22 cellular contexts compared by ENCODE assay signal in the genomic region with DNA sequence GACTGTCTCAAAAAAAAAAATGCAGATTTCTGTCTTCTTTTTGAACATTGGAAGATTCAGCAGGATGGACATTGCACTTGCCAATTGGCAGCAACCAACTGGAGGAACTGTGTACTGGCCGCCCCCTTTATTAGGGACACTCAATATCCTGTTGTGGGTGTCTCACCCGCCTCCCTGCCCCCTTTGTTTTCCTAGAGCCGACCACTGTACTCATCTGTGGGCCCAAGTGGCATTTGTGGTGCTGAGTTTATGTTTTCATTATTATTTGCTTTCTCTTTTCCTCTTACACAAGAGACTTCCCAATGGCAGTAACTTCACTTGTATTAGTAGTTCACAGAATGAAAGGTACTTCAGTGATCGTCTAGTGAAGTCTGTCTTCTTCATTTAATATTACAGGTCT.
"Had no signal": no experiment of that assay in that cellular context is flagged by ENCODE, and none has a peak within 500 bp of the region (broad histone marks: within the 10 kb centered on the region; RNA-seq: fewer than 3 reads in every experiment).

No MANE protein-coding gene starts in this region.

- H3K4me3 ChIP-seq: gastroesophageal sphincter, ovary, right atrium auricular region, sigmoid colon, skin epidermis, stomach, thoracic aorta had no signal

- H3K27ac ChIP-seq: neutrophil, ovary, right atrium auricular region, sigmoid colon, skin epidermis, stomach, thoracic aorta had no signal

- H3K4me1 Mint-ChIP-seq: immature natural killer cell had no signal

- H3K27me3 ChIP-seq: gastroesophageal sphincter, ovary, right atrium auricular region, sigmoid colon, stomach had no signal

- H3K9me3 ChIP-seq: gastroesophageal sphincter, neutrophil, ovary, right atrium auricular region, sigmoid colon, stomach, thoracic aorta had no signal

- H3K9me3 Mint-ChIP-seq: immature natural killer cell; naive B cell; stimulated activated naive B cell treated with anti-CD40 and anti-IgM and Interleukin-4, amounts not matched to agents 10 μg/mL and 1 μg/mL and 100 μg/mL, for 72 hours; type B pancreatic cell had no signal

- H3K36me3 Mint-ChIP-seq: immature natural killer cell; stimulated activated naive B cell treated with anti-CD40 and anti-IgM and Interleukin-4, amounts not matched to agents 10 μg/mL and 1 μg/mL and 100 μg/mL, for 72 hours had no signal

- H3K27me3 Mint-ChIP-seq: type B pancreatic cell had no signal

- DNase-seq: cortex of kidney; effector memory CD4-positive, alpha-beta T cell; glutamatergic neuron; immature natural killer cell; left cardiac atrium; left ventricle myocardium superior; mesendoderm; naive B cell; ovary; sigmoid colon; stimulated activated CD4-positive, alpha-beta T cell treated with anti-CD3 and anti-CD28 coated beads, Interleukin-2, amount 100 ng/mL, for 24 hours; stimulated activated CD4-positive, alpha-beta T cell treated with anti-CD3 and anti-CD28 coated beads, Interleukin-4, amount 100 ng/mL, for 4 hours; stimulated activated naive B cell treated with anti-CD40 and anti-IgM and Interleukin-4, amounts not matched to agents 10 μg/mL and 1 μg/mL and 100 μg/mL, for 72 hours; stomach; substantia nigra had no signal

- H3K36me3 ChIP-seq: neutrophil, ovary, right atrium auricular region, sigmoid colon, thoracic aorta had no signal

- ATAC-seq: esophagus mucosa; gastroesophageal sphincter; left cardiac atrium; left ventricle myocardium superior; stimulated activated naive B cell treated with anti-CD40 and anti-IgM and Interleukin-4, amounts not matched to agents 10 μg/mL and 1 μg/mL and 100 μg/mL, for 72 hours had no signal

- H3K4me3 Mint-ChIP-seq: immature natural killer cell; naive B cell; stimulated activated naive B cell treated with anti-CD40 and anti-IgM and Interleukin-4, amounts not matched to agents 10 μg/mL and 1 μg/mL and 100 μg/mL, for 72 hours; type B pancreatic cell had no signal

- H3K27ac Mint-ChIP-seq: immature natural killer cell; naive B cell; stimulated activated naive B cell treated with anti-CD40 and anti-IgM and Interleukin-4, amounts not matched to agents 10 μg/mL and 1 μg/mL and 100 μg/mL, for 72 hours; type B pancreatic cell had no signal
